In genomic region chr5:40834849-40835787, GRCh38 we compare ENCODE assay signal across 8 cellular contexts. TPM values are rescaled to one million over a fixed set of nuclear protein-coding genes. Genes with fewer than 3 reads are reported as not detected.
DNase-seq lines count a peak whose midpoint lies in the region; ATAC-seq and TF ChIP-seq lines count a peak whose summit lies in the region.

Gene RPL37 (minus strand): TSS chr5:40835222. CDS start chr5:40835185, 37 bp downstream.

- peak within 1 kb of the TSS; percentile 94 for H3K4me3 Mint-ChIP-seq in T-helper 17 cell

- peaks cover 36% of the 10 kb centered on the region for H3K4me1 Mint-ChIP-seq in T-helper 17 cell

- H3K27ac Mint-ChIP-seq in T-helper 17 cell: peak within 1 kb of the TSS; percentile 100

- H3K36me3 Mint-ChIP-seq in T-helper 17 cell (ENCODE audit: low read depth): peaks cover 9% of the 10 kb centered on the region

- H3K27me3 ChIP-seq in left ventricle myocardium inferior (ENCODE audit: low read depth): no peaks in the 10 kb centered on the region
- H3K27me3 ChIP-seq in prostate gland (replicated peaks; ENCODE audit: insufficient read depth): no peaks in the 10 kb centered on the region

- WGBS in prostate gland: 2% methylated on average over 61 of the region's 61 CpGs
- 1% methylated on average over 61 of the region's 61 CpGs for WGBS in urinary bladder

- H3K4me1 ChIP-seq in left ventricle myocardium inferior (peaks cover 35% of the 10 kb centered on the region), prostate gland (replicated peaks) (no peaks in the 10 kb centered on the region), urinary bladder (ENCODE audit: insufficient read depth) (no peaks in the 10 kb centered on the region)

- peaks cover 3% of the 10 kb centered on the region for H3K9me3 ChIP-seq in T-helper 17 cell (ENCODE audit: control insufficient read depth, low read length, poor library complexity, severe bottlenecking)
- no peaks in the 10 kb centered on the region for H3K9me3 ChIP-seq in left ventricle myocardium inferior (replicated peaks)
- no peaks in the 10 kb centered on the region for H3K9me3 ChIP-seq in prostate gland

- no peaks in the 10 kb centered on the region for H3K27me3 Mint-ChIP-seq in T-helper 17 cell

- H3K36me3 ChIP-seq in left ventricle myocardium inferior (peaks cover 38% of the 10 kb centered on the region), prostate gland (peaks cover 3 to 8% of the 10 kb centered on the region in 2 donors), urinary bladder (ENCODE audit: insufficient read depth) (peaks cover 10% of the 10 kb centered on the region)

- H3K27ac ChIP-seq in left ventricle myocardium inferior (replicated peaks) (peak within 1 kb of the TSS; percentile 99), prostate gland (peak within 1 kb of the TSS; percentile 89 to 90), urinary bladder (ENCODE audit: low read depth) (peak within 1 kb of the TSS; percentile 96)

- no peak for TF ChIP-seq CTCF in left ventricle myocardium inferior (IDR thresholded peaks at IDR 0.05; ENCODE audit: borderline replicate concordance)
- peak in 2 of 4 experiments; percentile 24 to 26 for TF ChIP-seq CTCF in prostate gland (IDR thresholded peaks at IDR 0.05)

- H3K4me3 ChIP-seq in left ventricle myocardium inferior (peak within 1 kb of the TSS; percentile 75), prostate gland (peak within 1 kb of the TSS; percentile 59 to 61), urinary bladder (ENCODE audit: low read depth, low read length) (peak within 1 kb of the TSS; percentile 50)

- intact Hi-C loops in left ventricle myocardium inferior (cut with micrococcal nuclease) (no loop called here), prostate gland (cut with DNase I) (no loop called here)

- ATAC-seq in HG02885 (IDR thresholded peaks at IDR 0.05; ENCODE audit: poor library complexity, unreplicated experiment) (peak; percentile 97), T-helper 17 cell (peak; percentile 93)

- DNase-seq in NCI-H1694 treated with DMSO at 0.1 percent for 48 hours (lab: John Stamatoyannopoulos, UW) (peak; percentile 96), T-helper 17 cell (peak; percentile 76 to 78 (median 77)), amygdala (lab: John Stamatoyannopoulos, UW) (peak; percentile 20 to 98 (median 94)), left ventricle myocardium inferior (peak; percentile 96), prostate gland (ENCODE audit: low spot score) (peak; percentile 95)

- peak; percentile 98 for TF ChIP-seq POLR2A in GM15510 (IDR thresholded peaks at IDR 0.05; ENCODE audit: borderline replicate concordance, extremely low read depth, insufficient read length)
- TF ChIP-seq POLR2A in prostate gland (IDR thresholded peaks at IDR 0.05): peak; percentile 62

RNA-seq across cellular contexts. Expression of gene RPL37, which starts in this region (rescaled TPM):
- 1,000 to 10,000 TPM; 2,267 to 2,325 TPM for total RNA-seq in T-helper 17 cell
- 624 TPM for total RNA-seq in left ventricle myocardium inferior
- 100 to 1,000 TPM; 188 to 343 TPM for total RNA-seq in prostate gland
- total RNA-seq in urinary bladder: 1,380 TPM
- 2,876 TPM for polyA plus RNA-seq in urinary bladder

Comparison
In these comparisons a context has a peak if more than half of its experiments do, and no peak if none do; other contexts are left out.
1. Peak in every context shown above with its lines: DNase-seq, ATAC-seq, H3K4me3 ChIP-seq and H3K27ac ChIP-seq.